16 cellular contexts compared by ENCODE assay signal in genomic region chr1:40646385-40646784, GRCh38. TPM values are rescaled to one million over a fixed set of nuclear protein-coding genes. Genes with fewer than 3 reads are reported as not detected.
A peak's percentile ranks its signal among the peaks of the same experiment; 100 is the strongest.
DNase-seq lines count a peak whose midpoint lies in the region; ATAC-seq, FAIRE-seq and TF ChIP-seq lines count a peak whose summit lies in the region.
"Had no signal": no experiment of that assay in that cellular context is flagged by ENCODE, and none has a peak within 500 bp of the region (broad histone marks: within the 10 kb centered on the region; RNA-seq: fewer than 3 reads in every experiment).

No MANE protein-coding gene starts in this region.

- H4K20me1 ChIP-seq in BLaER1 treated with 17β-estradiol and CSF1 and Interleukin-3, amounts not matched to agents 10 nM and 100 nM: peaks cover 0 to 73% (median 7%) of the 10 kb centered on the region in 11 experiments; a peak in 13 of 22 replicates
- no peaks in the 10 kb centered on the region for H4K20me1 ChIP-seq in HepG2 (ENCODE audit: insufficient read depth, low read length)

- ATAC-seq in HepG2 (peak; percentile 85), GM19328 (IDR thresholded peaks at IDR 0.05; ENCODE audit: unreplicated experiment) (no peak)
- ATAC-seq: activated CD8-positive, alpha-beta T cell treated with anti-CD3 and anti-CD28 coated beads for 36 hours had no signal

- H3K9me3 ChIP-seq in BLaER1 treated with 17β-estradiol and CSF1 and Interleukin-3, amounts not matched to agents 10 nM and 100 nM (replicated peaks in 1 of 11): no peaks in the 10 kb centered on the region
- no peaks in the 10 kb centered on the region for H3K9me3 ChIP-seq in HepG2 (ENCODE audit: low read length)
- H3K9me3 ChIP-seq in ovary: no peaks in the 10 kb centered on the region
- H3K9me3 ChIP-seq: right atrium auricular region had no signal

- no peaks in the 10 kb centered on the region for H3K79me2 ChIP-seq in HepG2 (ENCODE audit: insufficient read depth, low read length)

- no peak for TF ChIP-seq RAD21 in HepG2 (CRISPR knock-in tag; IDR thresholded peaks at IDR 0.05)

- peak overlapping the region; percentile 10 to 66 (median 49); a peak in 21 of 22 replicates for H3K4me2 ChIP-seq in BLaER1 treated with 17β-estradiol and CSF1 and Interleukin-3, amounts not matched to agents 10 nM and 100 nM
- peak overlapping the region; percentile 22; the same call in 1 of the 2 replicates for H3K4me2 ChIP-seq in HepG2 (ENCODE audit: low read depth, low read length)

- intact Hi-C loops in HepG2 (cut with micrococcal nuclease; ENCODE audit: unreplicated experiment): no loop called here
- intact Hi-C loops in ovary (cut with DNase I): no loop called here

- H3K27me3 ChIP-seq in BLaER1 treated with 17β-estradiol and CSF1 and Interleukin-3, amounts not matched to agents 10 nM and 100 nM: no peaks in the 10 kb centered on the region
- H3K27me3 ChIP-seq in HepG2 (ENCODE audit: control insufficient read depth in 1 of 2, insufficient read depth in 2 of 2, low read length in 2 of 2) (no peaks in the 10 kb centered on the region), ovary (no peaks in the 10 kb centered on the region)
- H3K27me3 ChIP-seq: right atrium auricular region had no signal

- peak; percentile 39 for FAIRE-seq in HepG2 (lab: Jason Lieb, UNC)
- FAIRE-seq: islet of Langerhans had no signal

- TF ChIP-seq EP300 in HepG2 (IDR thresholded peaks at IDR 0.05; ENCODE audit: low read depth in 2 of 2, low read length in 2 of 2) (no peak), HepG2 (CRISPR knock-in tag; IDR thresholded peaks at IDR 0.05; ENCODE audit: borderline replicate concordance) (no peak), ovary (IDR thresholded peaks at IDR 0.05) (no peak)

- in situ Hi-C loops in HepG2 (cut with HindIII; ENCODE audit: extremely low pct_ligation_motif_present, low pct_unique_long_range_greater_than_20kb): no loop called here

- peaks cover 0 to 51% (median 15%) of the 10 kb centered on the region in 11 experiments; a peak in 12 of 22 replicates for H3K36me3 ChIP-seq in BLaER1 treated with 17β-estradiol and CSF1 and Interleukin-3, amounts not matched to agents 10 nM and 100 nM
- H3K36me3 ChIP-seq in HepG2 (replicated peaks in 1 of 2; ENCODE audit: control insufficient read depth in 1 of 2, insufficient read depth in 2 of 2, low read length in 2 of 2): no peaks in the 10 kb centered on the region; a peak in 1 of 5 replicates
- no peaks in the 10 kb centered on the region for H3K36me3 ChIP-seq in ovary
- H3K36me3 ChIP-seq: right atrium auricular region had no signal

- 0 out of 22 replicates have a peak overlapping the region, but pooled peaks of 2 of the 11 experiments have one; percentile 13 to 17 for H3K27ac ChIP-seq in BLaER1 treated with 17β-estradiol and CSF1 and Interleukin-3, amounts not matched to agents 10 nM and 100 nM
- H3K27ac ChIP-seq in HepG2 (ENCODE audit: extremely low read length, insufficient read depth, low read length) (peak overlapping the region; percentile 40), ovary (no peak overlapping the region)
- H3K27ac ChIP-seq: right atrium auricular region had no signal

- POLR2A ChIA-PET in HepG2 (lab: Yijun Ruan, JAX): interaction anchor here (1.1 to 1.5 kb wide), 2 partner anchors 45 to 46 kb away, joined by 3 to 4 read pairs; no protein-coding TSS in a partner anchor

- 0 out of 22 replicates have a peak overlapping the region, but pooled peaks of 3 of the 11 experiments have one; percentile 14 to 18 (median 15) for H3K9ac ChIP-seq in BLaER1 treated with 17β-estradiol and CSF1 and Interleukin-3, amounts not matched to agents 10 nM and 100 nM
- H3K9ac ChIP-seq in HepG2 (ENCODE audit: insufficient read depth, low read depth, low read length): no peak overlapping the region

- CTCF ChIA-PET in HepG2 (lab: Yijun Ruan, JAX; ENCODE audit: low intra/inter-chr PET ratio, low total read pairs): no interaction called here

- no peak overlapping the region for H3K4me3 ChIP-seq in BLaER1 treated with 17β-estradiol and CSF1 and Interleukin-3, amounts not matched to agents 10 nM and 100 nM
- no peak overlapping the region for H3K4me3 ChIP-seq in choroid plexus epithelial cell (ENCODE audit: low read depth, low read length)
- no peak overlapping the region for H3K4me3 ChIP-seq in HepG2 (replicated peaks in 1 of 3; ENCODE audit: insufficient read depth in 1 of 3, low read depth in 2 of 3, low read length in 3 of 3)
- no peak overlapping the region for H3K4me3 ChIP-seq in ovary
- H3K4me3 ChIP-seq: right atrium auricular region had no signal

- H2AFZ ChIP-seq in HepG2 (ENCODE audit: low read length): no peak overlapping the region

- no TSS peak for BruUV-seq in HepG2 (replicated peaks; lab: Mats Ljungman, UMichigan)

- DNase-seq in M059J (ENCODE audit: low read depth) (peak; percentile 34), choroid plexus epithelial cell (ENCODE audit: low read depth) (peak; percentile 74), HepG2 (ENCODE audit: low spot score) (peak; percentile 55), ovary (no peak), mesenteric fat pad (ENCODE audit: low spot score) (no peak), amygdala (lab: John Stamatoyannopoulos, UW) (no peak)
- DNase-seq: activated CD8-positive, alpha-beta T cell treated with anti-CD3 and anti-CD28 coated beads for 36 hours; activated naive CD8-positive, alpha-beta T cell treated with anti-CD3 and anti-CD28 coated beads, Interleukin-2, amount 10 ng/mL, durations not matched to agents 7 days and 5 days; mesendoderm; NCI-H2081 treated with DMSO at 0.1 percent for 48 hours; NCI-H526; substantia nigra had no signal

- H3K4me1 ChIP-seq in BLaER1 treated with 17β-estradiol and CSF1 and Interleukin-3, amounts not matched to agents 10 nM and 100 nM: peaks cover 36 to 72% (median 58%) of the 10 kb centered on the region in 10 experiments
- H3K4me1 ChIP-seq in HepG2 (ENCODE audit: insufficient read depth, low read length): peaks cover 22% of the 10 kb centered on the region
- H3K4me1 ChIP-seq in ovary (ENCODE audit: insufficient read depth): no peaks in the 10 kb centered on the region

- TF ChIP-seq CTCF in choroid plexus epithelial cell (conservative IDR thresholded peaks at IDR 0.05; ENCODE audit: low read depth, low read length): no peak
- TF ChIP-seq CTCF in HepG2 (CRISPR knock-in tag; IDR thresholded peaks at IDR 0.05): no peak
- no peak for TF ChIP-seq CTCF in ovary (IDR thresholded peaks at IDR 0.05)

- 7% methylated on average over 4 of the region's 5 CpGs for WGBS in HepG2 (ENCODE audit: low lambda C conversion rate)
- WGBS in ovary, 3 donors: 67 to 82% (median 77%) methylated on average over 5 of the region's 5 CpGs

- TF ChIP-seq POLR2A in HepG2 (IDR thresholded peaks at IDR 0.05; ENCODE audit: insufficient read depth in 1 of 2, low read depth in 2 of 2, low read length in 2 of 2) (no peak), ovary (IDR thresholded peaks at IDR 0.05) (no peak)

RNA-seq across cellular contexts. Expression of gene RIMS3, which starts 19.1 kb away (rescaled TPM):
- total RNA-seq in M059J (2014; rRNA removed; shearing (Covaris generic)): 0.64 and 1.6 TPM in 2 replicates
- total RNA-seq in HepG2 (2016; rRNA removed; fragmentation: Illumina TruSeq; extraction: Trizol): 5.4 TPM in 2 replicates
- total RNA-seq in HepG2 (2016; cell fraction: cytosol; rRNA removed; fragmentation: Illumina TruSeq; extraction: Trizol; ENCODE audit: low read depth): 4.3 and 5.4 TPM in 2 replicates
- total RNA-seq in HepG2 (2016; cell fraction: insoluble cytoplasmic fraction; rRNA removed; fragmentation: Illumina TruSeq; extraction: Trizol): 4.6 and 5.5 TPM in 2 replicates
- 7.8 and 9.0 TPM in 2 replicates for total RNA-seq in HepG2 (2016; cell fraction: membrane; rRNA removed; fragmentation: Illumina TruSeq; extraction: Trizol)
- total RNA-seq in HepG2 (2016; cell fraction: nucleus; rRNA removed; fragmentation: Illumina TruSeq; extraction: Trizol): 3.8 and 4.7 TPM in 2 replicates
- 2.1 and 3.4 TPM in 2 replicates for polyA plus RNA-seq in HepG2 (2011; rRNA removed)
- polyA plus RNA-seq in HepG2 (2011; cell fraction: cytosol; rRNA removed): 1.6 and 1.8 TPM in 2 replicates
- polyA plus RNA-seq in HepG2 (2011; cell fraction: nucleus; rRNA removed): 7.7 and 9.6 TPM in 2 replicates
- polyA plus RNA-seq in HepG2 (2012): 2.2 and 3.0 TPM in 2 replicates
- polyA plus RNA-seq in HepG2 (2016; cell fraction: cytosol; fragmentation: Illumina TruSeq; extraction: Trizol; ENCODE audit: low read depth): 6.0 TPM in 2 replicates
- 3.3 and 3.7 TPM in 2 replicates for polyA plus RNA-seq in HepG2 (2016; cell fraction: insoluble cytoplasmic fraction; fragmentation: Illumina TruSeq; extraction: Trizol; ENCODE audit: low read depth)
- 7.1 and 8.4 TPM in 2 replicates for polyA plus RNA-seq in HepG2 (2016; cell fraction: membrane; fragmentation: Illumina TruSeq; extraction: Trizol; ENCODE audit: low read depth)
- polyA plus RNA-seq in HepG2 (2016; cell fraction: nucleus; fragmentation: Illumina TruSeq; extraction: Trizol; ENCODE audit: insufficient read depth, low read depth): 5.6 and 5.8 TPM in 2 replicates
- 1.1 and 3.7 TPM in 2 replicates for polyA minus RNA-seq in HepG2 (2011; rRNA and poly(A)+ RNA removed; ENCODE audit: low replicate concordance)
- 1.5 and 1.9 TPM in 2 replicates for polyA minus RNA-seq in HepG2 (2011; cell fraction: cytosol; rRNA and poly(A)+ RNA removed)
- polyA minus RNA-seq in HepG2 (2011; cell fraction: nucleus; rRNA and poly(A)+ RNA removed): 2.4 and 3.1 TPM in 2 replicates
- 10 to 100 TPM in 1 of 7 donors, 1 to 10 TPM in 6; 1.3 to 12.6 (median 6.2) TPM for total RNA-seq in ovary
- 1 to 10 TPM; 1.4 to 4.4 TPM for polyA plus RNA-seq in ovary
- 1.2 TPM for total RNA-seq in mesenteric fat pad

RNA-seq across cellular contexts. Expression of gene NFYC, which starts 45.1 kb away (rescaled TPM):
- 24.9 and 38.1 TPM in 2 replicates for total RNA-seq in M059J (2014; rRNA removed; shearing (Covaris generic))
- 33.9 and 41.3 TPM in 2 replicates for total RNA-seq in HepG2 (2016; rRNA removed; fragmentation: Illumina TruSeq; extraction: Trizol)
- total RNA-seq in HepG2 (2016; cell fraction: cytosol; rRNA removed; fragmentation: Illumina TruSeq; extraction: Trizol; ENCODE audit: low read depth): 25.9 and 26.3 TPM in 2 replicates
- total RNA-seq in HepG2 (2016; cell fraction: insoluble cytoplasmic fraction; rRNA removed; fragmentation: Illumina TruSeq; extraction: Trizol): 33.9 and 40.9 TPM in 2 replicates
- 39.1 and 40.3 TPM in 2 replicates for total RNA-seq in HepG2 (2016; cell fraction: membrane; rRNA removed; fragmentation: Illumina TruSeq; extraction: Trizol)
- 32.4 and 36.8 TPM in 2 replicates for total RNA-seq in HepG2 (2016; cell fraction: nucleus; rRNA removed; fragmentation: Illumina TruSeq; extraction: Trizol)
- 69.6 and 73.7 TPM in 2 replicates for polyA plus RNA-seq in HepG2 (2011; rRNA removed)
- 53.5 and 68.5 TPM in 2 replicates for polyA plus RNA-seq in HepG2 (2011; cell fraction: cytosol; rRNA removed)
- polyA plus RNA-seq in HepG2 (2011; cell fraction: nucleus; rRNA removed): 81.8 and 103 TPM in 2 replicates
- polyA plus RNA-seq in HepG2 (2012): 34.0 and 34.2 TPM in 2 replicates
- 36.8 and 37.1 TPM in 2 replicates for polyA plus RNA-seq in HepG2 (2016; cell fraction: cytosol; fragmentation: Illumina TruSeq; extraction: Trizol; ENCODE audit: low read depth)
- polyA plus RNA-seq in HepG2 (2016; cell fraction: insoluble cytoplasmic fraction; fragmentation: Illumina TruSeq; extraction: Trizol; ENCODE audit: low read depth): 67.3 and 76.9 TPM in 2 replicates
- 46.4 and 53.8 TPM in 2 replicates for polyA plus RNA-seq in HepG2 (2016; cell fraction: membrane; fragmentation: Illumina TruSeq; extraction: Trizol; ENCODE audit: low read depth)
- 88.2 and 99.1 TPM in 2 replicates for polyA plus RNA-seq in HepG2 (2016; cell fraction: nucleus; fragmentation: Illumina TruSeq; extraction: Trizol; ENCODE audit: insufficient read depth, low read depth)
- 97.3 and 101 TPM in 2 replicates for polyA minus RNA-seq in HepG2 (2011; rRNA and poly(A)+ RNA removed; ENCODE audit: low replicate concordance)
- polyA minus RNA-seq in HepG2 (2011; cell fraction: cytosol; rRNA and poly(A)+ RNA removed): 34.4 and 38.4 TPM in 2 replicates
- polyA minus RNA-seq in HepG2 (2011; cell fraction: nucleus; rRNA and poly(A)+ RNA removed): 57.3 and 58.2 TPM in 2 replicates
- 10 to 100 TPM; 28.8 to 65.6 (median 45.1) TPM for total RNA-seq in ovary
- polyA plus RNA-seq in ovary: 10 to 100 TPM; 44.1 to 90.9 TPM
- total RNA-seq in mesenteric fat pad: 36.4 TPM

Comparison
In these comparisons a context has a peak if more than half of its experiments do, and no peak if none do; other contexts are left out.
1. DNase-seq: peak in M059J (single experiment), choroid plexus epithelial cell (single experiment) and HepG2 (single experiment); none in ovary (0 of 5), mesenteric fat pad (single experiment) and amygdala (0 of 56).